ENCODE assay signal across 1 cellular context in genomic region chr15:75455424-75455981, GRCh38.
TF ChIP-seq lines count a peak whose summit lies in the region.

No MANE protein-coding gene starts in this region.

TF ChIP-seq in HEK293, 187 proteins besides CTCF, POLR2A, EP300 and RAD21 (continued from another document):
- no peak for TF ChIP-seq ZBTB26 (tag by site-specific recombination; optimal IDR thresholded peaks at IDR 0.05)
- TF ChIP-seq ZNF138 (tag by site-specific recombination; IDR thresholded peaks at IDR 0.05; ENCODE audit: borderline replicate concordance) = no peak
TF ChIP-seq in HEK293: peak in this region for 13.
